ENCODE assay signal across 8 cellular contexts in genomic region chr17:79010304-79010646, GRCh38. TPM values are rescaled to one million over a fixed set of nuclear protein-coding genes. Genes with fewer than 3 reads are reported as not detected.
DNase-seq lines count a peak whose midpoint lies in the region; ATAC-seq and TF ChIP-seq lines count a peak whose summit lies in the region.

No MANE protein-coding gene starts in this region.

- H3K27ac ChIP-seq in HUES48 (ENCODE audit: low read depth, low read length) (no peak overlapping the region), iPS-20b (ENCODE audit: low read length) (no peak overlapping the region), stomach (peak overlapping the region; percentile 84 to 95 (median 93))

- H3K27ac Mint-ChIP-seq in activated naive CD8-positive, alpha-beta T cell treated with anti-CD3 and anti-CD28 coated beads, Interleukin-2, amount 50 U/mL, for 24 hours = peak overlapping the region; percentile 91

- H3K9me3 Mint-ChIP-seq in activated naive CD8-positive, alpha-beta T cell treated with anti-CD3 and anti-CD28 coated beads, Interleukin-2, amount 50 U/mL, for 24 hours = peaks cover 4% of the 10 kb centered on the region

- peaks cover 54% of the 10 kb centered on the region for H3K4me1 Mint-ChIP-seq in activated naive CD8-positive, alpha-beta T cell treated with anti-CD3 and anti-CD28 coated beads, Interleukin-2, amount 50 U/mL, for 24 hours

- H3K4me3 Mint-ChIP-seq in activated naive CD8-positive, alpha-beta T cell treated with anti-CD3 and anti-CD28 coated beads, Interleukin-2, amount 50 U/mL, for 24 hours = peak overlapping the region; percentile 96

- H3K9ac ChIP-seq in HUES48 (ENCODE audit: low read depth, low read length) (no peak overlapping the region), iPS-20b (ENCODE audit: low read depth, low read length) (peak overlapping the region; percentile 75; the same call in 1 of the 2 replicates)

- no peak for ATAC-seq in activated naive CD8-positive, alpha-beta T cell treated with anti-CD3 and anti-CD28 coated beads, Interleukin-2, amount 50 U/mL, for 24 hours

- no peak for TF ChIP-seq EP300 in stomach (IDR thresholded peaks at IDR 0.05)

- intact Hi-C loops in stomach (cut with DNase I; ENCODE audit: low total_unique reads) = no loop called here

- H3K36me3 ChIP-seq in HUES48 (ENCODE audit: control insufficient read depth, insufficient read depth, low read length) (no peaks in the 10 kb centered on the region), iPS-20b (ENCODE audit: insufficient read depth, low read depth, low read length) (no peaks in the 10 kb centered on the region), stomach (no peaks in the 10 kb centered on the region)

- TF ChIP-seq CTCF in stomach (IDR thresholded peaks at IDR 0.05) = no peak

- H3K4me3 ChIP-seq in HUES48 (ENCODE audit: low read depth, low read length) (peak overlapping the region; percentile 80; the same call in 1 of the 2 replicates), iPS-20b (ENCODE audit: low read length) (peak overlapping the region; percentile 92; the same call in 1 of the 2 replicates), stomach (peak overlapping the region; percentile 79 to 100 (median 90))

- H3K9me3 ChIP-seq in HUES48 (ENCODE audit: control insufficient read depth, insufficient read depth, low read length) (peaks cover 25% of the 10 kb centered on the region), iPS-20b (ENCODE audit: insufficient read depth, low read depth, low read length) (peaks cover 28% of the 10 kb centered on the region), stomach (no peaks in the 10 kb centered on the region)

- 56 to 66% (median 62%) methylated on average over 7 of the region's 7 CpGs for WGBS in stomach, 5 donors

- H3K27me3 ChIP-seq in HUES48 (ENCODE audit: control insufficient read depth, insufficient read depth, low read length) (peaks cover 40% of the 10 kb centered on the region), iPS-20b (ENCODE audit: insufficient read depth, low read length) (peaks cover 39% of the 10 kb centered on the region), stomach (no peaks in the 10 kb centered on the region)

- no peak for TF ChIP-seq POLR2A in stomach (IDR thresholded peaks at IDR 0.05)

- H3K36me3 Mint-ChIP-seq in activated naive CD8-positive, alpha-beta T cell treated with anti-CD3 and anti-CD28 coated beads, Interleukin-2, amount 50 U/mL, for 24 hours (ENCODE audit: low read depth) = peaks cover 4% of the 10 kb centered on the region

- peaks cover 6% of the 10 kb centered on the region for H3K4me1 ChIP-seq in HUES48 (ENCODE audit: control insufficient read depth, insufficient read depth, low read length)
- peaks cover 4% of the 10 kb centered on the region for H3K4me1 ChIP-seq in iPS-20b (ENCODE audit: insufficient read depth, low read length)
- peaks cover 37 to 48% (median 46%) of the 10 kb centered on the region in 4 donors for H3K4me1 ChIP-seq in stomach

- no peak for DNase-seq in activated naive CD8-positive, alpha-beta T cell treated with anti-CD3 and anti-CD28 coated beads, Interleukin-2, amount 50 U/mL, for 24 hours
- DNase-seq in stomach (no peak), NCI-H2227 (lab: John Stamatoyannopoulos, UW; ENCODE audit: unreplicated experiment) (no peak), NOMO-1 treated with DMSO at 0.1 percent for 48 hours (lab: John Stamatoyannopoulos, UW; ENCODE audit: unreplicated experiment) (no peak), NCI-H1694 treated with DMSO at 0.1 percent for 48 hours (lab: John Stamatoyannopoulos, UW) (no peak)
- no peak for DNase-seq in activated CD4-positive, alpha-beta T cell treated with anti-CD3 and anti-CD28 coated beads for 1 hour

- H3K27me3 Mint-ChIP-seq in activated naive CD8-positive, alpha-beta T cell treated with anti-CD3 and anti-CD28 coated beads, Interleukin-2, amount 50 U/mL, for 24 hours = no peaks in the 10 kb centered on the region

RNA-seq across cellular contexts. Expression of gene CANT1, which starts 0.7 kb away (rescaled TPM):
- 100 to 1,000 TPM in 1 of 5 donors, 10 to 100 TPM in 4; 31.2 to 151 (median 70.1) TPM for total RNA-seq in stomach
- polyA plus RNA-seq in stomach = 10 to 100 TPM; 16.6 to 20.9 (median 18.1) TPM

RNA-seq across cellular contexts. Expression of gene C1QTNF1, which starts 13.7 kb away (rescaled TPM):
- total RNA-seq in stomach = 10 to 100 TPM in 3 of 5 donors, 1 to 10 TPM in 2; 6.4 to 20.3 (median 10.1) TPM
- polyA plus RNA-seq in stomach = 10 to 100 TPM in 2 of 3 donors, 1 to 10 TPM in 1; 2.9 to 18.2 (median 15.3) TPM

RNA-seq across cellular contexts. Expression of gene LGALS3BP, which starts 30.6 kb away (rescaled TPM):
- total RNA-seq in stomach = 100 to 1,000 TPM in 4 of 5 donors, 10 to 100 TPM in 1; 94.5 to 625 (median 434) TPM
- 100 to 1,000 TPM in 2 of 3 donors, 10 to 100 TPM in 1; 63.4 to 212 (median 172) TPM for polyA plus RNA-seq in stomach

Comparison
In these comparisons a context has a peak if more than half of its experiments do, and no peak if none do; other contexts are left out.
1. H3K27ac ChIP-seq: peak in stomach (5 of 5); none in HUES48 (single experiment) and iPS-20b (single experiment).
2. Peak in every context shown above with its lines, with median percentiles within 50 percentile points of each other: H3K4me3 ChIP-seq.